Comparison of ENCODE assay signal across 7 cellular contexts in the genomic region with DNA sequence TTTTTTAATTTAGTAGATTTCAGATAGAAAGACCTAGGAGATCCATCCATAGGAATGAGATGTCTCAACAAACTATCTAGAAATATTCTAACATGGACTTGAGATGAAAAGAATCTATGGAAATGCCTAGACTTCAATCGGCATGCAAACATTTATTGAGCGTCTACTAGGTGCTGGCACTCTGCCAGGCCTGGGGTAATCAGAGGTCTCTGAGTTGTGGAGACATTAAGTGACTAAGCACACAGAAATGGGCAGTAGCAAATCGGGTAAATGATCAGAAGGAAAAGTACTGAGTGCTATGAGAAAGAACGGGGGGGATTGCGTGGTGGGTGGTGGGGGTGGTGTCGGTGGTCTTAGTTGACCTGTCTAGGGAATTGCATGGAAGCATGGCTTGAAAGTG.
"Had no signal": no experiment of that assay in that cellular context is flagged by ENCODE, and none has a peak within 500 bp of the region (broad histone marks: within the 10 kb centered on the region; RNA-seq: fewer than 3 reads in every experiment).

No MANE protein-coding gene starts in this region.

- H3K4me3 Mint-ChIP-seq: GM23338 had no signal

- H3K27ac ChIP-seq: HL-60, KMS-11 had no signal

- H3K4me2 ChIP-seq: GM23338, KMS-11 had no signal

- H2AFZ ChIP-seq: GM23338 had no signal

- H3K9ac ChIP-seq: KMS-11 had no signal

- H3K27ac Mint-ChIP-seq: GM23338 had no signal

- H3K4me3 ChIP-seq: GM23338 had no signal

- DNase-seq: H7, HCEC 1CT, IMR-90, KBM-7 had no signal

- H3K4me1 Mint-ChIP-seq: GM23338 had no signal
